11 cellular contexts compared by ENCODE assay signal in the genomic region with DNA sequence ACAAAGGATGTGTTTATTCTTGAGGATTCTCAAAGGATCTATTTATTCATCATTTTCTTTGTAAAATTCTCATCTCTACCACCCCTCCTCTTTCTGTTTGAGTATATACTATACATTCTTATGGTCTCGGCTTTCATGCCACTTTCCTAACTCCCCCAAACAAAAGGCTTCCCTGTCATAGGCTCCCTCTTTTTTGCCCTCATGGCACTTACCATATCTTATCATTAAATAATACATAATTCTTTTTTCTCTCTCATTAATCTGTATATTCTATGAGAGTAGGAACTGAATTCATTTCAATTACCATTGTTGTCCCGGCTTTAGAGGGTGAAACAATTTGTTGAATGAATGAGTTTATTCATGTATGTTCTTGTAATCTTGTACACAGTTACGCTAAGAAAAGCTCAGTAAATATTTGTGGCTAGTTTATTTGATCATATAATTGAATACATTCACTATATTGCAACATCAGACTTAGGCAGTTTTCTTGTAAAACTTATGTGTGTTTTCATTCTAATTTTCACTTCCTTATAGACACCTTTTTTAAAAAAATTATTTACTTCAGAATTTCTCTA.
"Had no signal": no experiment of that assay in that cellular context is flagged by ENCODE, and none has a peak within 500 bp of the region (broad histone marks: within the 10 kb centered on the region; RNA-seq: fewer than 3 reads in every experiment).

No MANE protein-coding gene starts in this region.

- H3K9me3 ChIP-seq: body of pancreas, gastroesophageal sphincter, left lung, pancreas had no signal

- H3K27ac ChIP-seq: body of pancreas, gastroesophageal sphincter, left lung, pancreas had no signal

- H3K4me1 ChIP-seq: body of pancreas, gastroesophageal sphincter, left lung, pancreas had no signal

- H3K27me3 ChIP-seq: body of pancreas, gastroesophageal sphincter, left lung, pancreas had no signal

- H3K36me3 ChIP-seq: gastroesophageal sphincter, left lung, pancreas had no signal

- DNase-seq: activated CD4-positive, alpha-beta memory T cell treated with anti-CD3 and anti-CD28 coated beads, Interleukin-2, amount 10 ng/mL, durations not matched to agents 7 days and 5 days; activated CD4-positive, alpha-beta T cell treated with anti-CD3 and anti-CD28 coated beads for 4 hours; activated CD8-positive, alpha-beta memory T cell treated with anti-CD3 and anti-CD28 coated beads, Interleukin-2, amount 50 U/mL, for 4 hours; activated gamma-delta T cell; activated T-cell treated with anti-CD3 and anti-CD28 coated beads, Interleukin-2, amount 50 U/mL, for 48 hours; body of pancreas; effector memory CD4-positive, alpha-beta T cell; left lung; naive thymus-derived CD8-positive, alpha-beta T cell; pancreas had no signal

- H3K4me3 ChIP-seq: body of pancreas, gastroesophageal sphincter, left lung, pancreas had no signal
